Comparison of ENCODE assay signal across 8 cellular contexts in the genomic region with DNA sequence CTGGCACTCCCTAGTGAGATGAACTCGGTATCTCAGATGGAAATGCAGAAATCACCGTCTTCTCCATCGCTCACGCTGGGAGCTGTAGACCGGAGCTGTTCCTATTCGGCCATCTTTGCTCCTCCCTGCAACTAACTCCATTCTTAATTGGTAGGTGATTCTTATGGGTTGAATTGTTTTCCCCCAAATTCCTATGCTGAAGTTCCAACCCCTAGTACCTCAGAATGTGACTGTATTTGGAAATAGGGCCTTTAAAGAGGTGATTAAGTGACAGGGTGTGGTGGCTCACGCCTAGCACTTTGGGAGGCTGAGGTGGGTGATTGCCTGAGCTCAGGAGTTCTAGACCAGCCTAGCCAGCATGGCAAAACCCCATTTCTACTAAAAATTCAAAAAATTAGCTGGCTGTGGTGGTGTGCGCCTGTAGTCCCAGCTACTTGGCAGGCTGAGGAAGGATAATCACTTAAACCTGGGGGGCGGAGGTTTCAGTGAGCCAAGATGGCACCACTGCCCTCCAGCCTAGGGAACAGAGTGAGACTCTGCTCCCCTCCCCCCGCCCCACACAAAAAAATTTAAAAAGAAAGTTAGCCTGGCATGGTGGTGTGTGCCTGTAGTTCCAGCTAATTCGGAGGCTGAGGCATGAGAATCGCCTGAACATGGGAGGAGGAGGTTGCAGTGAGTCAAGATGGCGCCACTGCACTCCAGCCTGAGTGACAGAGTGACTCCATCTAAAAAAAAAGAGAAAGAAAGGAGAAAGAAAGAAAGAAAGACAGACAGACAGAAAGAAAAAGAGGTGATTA. TPM values are rescaled to one million over a fixed set of nuclear protein-coding genes. Genes with fewer than 3 reads are reported as not detected.
DNase-seq lines count a peak whose midpoint lies in the region; ATAC-seq and TF ChIP-seq lines count a peak whose summit lies in the region.

No MANE protein-coding gene starts in this region.

- H3K9me3 ChIP-seq in ascending aorta, result no peaks in the 10 kb centered on the region
- H3K9me3 ChIP-seq in upper lobe of left lung, result no peaks in the 10 kb centered on the region

- H3K27me3 ChIP-seq in ascending aorta (no peaks in the 10 kb centered on the region), upper lobe of left lung (no peaks in the 10 kb centered on the region)

- H3K4me1 ChIP-seq in ascending aorta, result no peaks in the 10 kb centered on the region
- peaks cover 0 to 14% (median 1%) of the 10 kb centered on the region in 4 donors for H3K4me1 ChIP-seq in upper lobe of left lung

- TF ChIP-seq POLR2A in upper lobe of left lung (IDR thresholded peaks at IDR 0.05), result no peak

- peak; percentile 41 for ATAC-seq in Right ventricle myocardium superior (ENCODE audit: poor library complexity)
- ATAC-seq in left cardiac atrium, result no peak
- peak; percentile 67 for ATAC-seq in left colon
- peak in 1 of 2 donors; percentile 23 for ATAC-seq in upper lobe of left lung (ENCODE audit: low FRiP score in 2 of 2)
- ATAC-seq in HG03378 (IDR thresholded peaks at IDR 0.05; ENCODE audit: unreplicated experiment), result no peak

- H3K4me3 ChIP-seq in ascending aorta, result peak overlapping the region; percentile 43 to 55
- peak overlapping the region; percentile 2 to 56 (median 50) for H3K4me3 ChIP-seq in upper lobe of left lung

- no peak for TF ChIP-seq EP300 in upper lobe of left lung (IDR thresholded peaks at IDR 0.05)

- 64 to 84% methylated on average over 13 of the region's 13 CpGs for WGBS in upper lobe of left lung, 2 donors

- TF ChIP-seq CTCF in ascending aorta (IDR thresholded peaks at IDR 0.05) (no peak), upper lobe of left lung (IDR thresholded peaks at IDR 0.05) (no peak), GM13977 (IDR thresholded peaks at IDR 0.05; ENCODE audit: extremely low read depth, insufficient read depth, missing control alignments) (no peak), GM13976 (IDR thresholded peaks at IDR 0.05; ENCODE audit: borderline replicate concordance, control extremely low read depth, extremely low read depth, insufficient read depth, missing control alignments) (no peak)

- DNase-seq in Right ventricle myocardium superior, result no peak
- DNase-seq in left cardiac atrium, result no peak
- DNase-seq in ascending aorta (ENCODE audit: low spot score in 2 of 2), result no peak
- peak in 1 of 2 donors; percentile 34 for DNase-seq in left colon
- DNase-seq in upper lobe of left lung, result no peak
- no peak for DNase-seq in GM13977 (ENCODE audit: low spot score)
- no peak for DNase-seq in GM13976 (ENCODE audit: low spot score)

- no peaks in the 10 kb centered on the region for H3K36me3 ChIP-seq in ascending aorta
- H3K36me3 ChIP-seq in upper lobe of left lung, result no peaks in the 10 kb centered on the region

- intact Hi-C loops in Right ventricle myocardium superior (cut with DNase I) (no loop called here), left cardiac atrium (cut with DNase I) (no loop called here), ascending aorta (cut with DNase I) (no loop called here), left colon (cut with DNase I, micrococcal nuclease) (no loop called here)

- H3K27ac ChIP-seq in ascending aorta, result no peak overlapping the region
- peak overlapping the region in 3 of 4 donors; percentile 1 to 63 (median 63) for H3K27ac ChIP-seq in upper lobe of left lung

- in situ Hi-C loops in GM13977 (cut with MboI; ENCODE audit: low pct_unique_long_range_greater_than_20kb, low sequenced_read_pairs, unreplicated experiment), result no loop called here
- in situ Hi-C loops in GM13976 (cut with MboI; ENCODE audit: low sequenced_read_pairs, unreplicated experiment), result no loop called here

RNA-seq across cellular contexts. Expression of gene FOCAD, which starts 25.2 kb away (rescaled TPM):
- 28.7 TPM for total RNA-seq in Right ventricle myocardium superior
- total RNA-seq in left cardiac atrium, result 10 to 100 TPM; 28.8 to 34.1 TPM
- total RNA-seq in ascending aorta, result 64.3 TPM
- total RNA-seq in left colon, result 10 to 100 TPM; 21.5 to 29.2 TPM
- total RNA-seq in upper lobe of left lung, result 10 to 100 TPM; 21.0 to 83.8 (median 28.3) TPM

RNA-seq across cellular contexts. Expression of gene MLLT3, which starts 36.6 kb away (rescaled TPM):
- total RNA-seq in Right ventricle myocardium superior, result 11.4 TPM
- 10 to 100 TPM in 1 of 2 donors, 1 to 10 TPM in 1; 5.3 to 10.2 TPM for total RNA-seq in left cardiac atrium
- total RNA-seq in ascending aorta, result 16.8 TPM
- total RNA-seq in left colon, result 10 to 100 TPM; 44.1 to 62.7 TPM
- 10 to 100 TPM; 13.8 to 30.4 (median 20.9) TPM for total RNA-seq in upper lobe of left lung

Comparison
In these comparisons a context has a peak if more than half of its experiments do, and no peak if none do; other contexts are left out.
1. ATAC-seq: peak in Right ventricle myocardium superior (single experiment) and left colon (single experiment); none in left cardiac atrium (0 of 2) and HG03378 (single experiment).
2. H3K27ac ChIP-seq: peak in upper lobe of left lung (3 of 4); none in ascending aorta (0 of 2).